In genomic region chr6:157841211-157841840, GRCh38 we compare ENCODE assay signal across 9 cellular contexts. TPM values are rescaled to one million over a fixed set of nuclear protein-coding genes. Genes with fewer than 3 reads are reported as not detected.
A peak's percentile ranks its signal among the peaks of the same experiment; 100 is the strongest.
DNase-seq lines count a peak whose midpoint lies in the region; ATAC-seq, FAIRE-seq and TF ChIP-seq lines count a peak whose summit lies in the region.
"Had no signal": no experiment of that assay in that cellular context is flagged by ENCODE, and none has a peak within 500 bp of the region (broad histone marks: within the 10 kb centered on the region; RNA-seq: fewer than 3 reads in every experiment).

No MANE protein-coding gene starts in this region.

- DNase-seq in GM19239 (ENCODE audit: insufficient read length, low spot score) (no peak), RWPE1 (ENCODE audit: low spot score) (peak; percentile 66), naive B cell (peak; percentile 33), EL (no peak), HAP-1 (ENCODE audit: low spot score in 2 of 2) (no peak), NCI-H2107 treated with DMSO at 0.1 percent for 48 hours (lab: John Stamatoyannopoulos, UW; ENCODE audit: unreplicated experiment) (no peak)
- no peak for DNase-seq in CD8-positive, alpha-beta memory T cell

- H3K4me1 Mint-ChIP-seq in naive B cell, result peaks cover 54 to 91% (median 63%) of the 10 kb centered on the region in 3 donors
- peaks cover 20 to 64% (median 37%) of the 10 kb centered on the region in 3 donors for H3K4me1 Mint-ChIP-seq in CD8-positive, alpha-beta memory T cell

- TF ChIP-seq CTCF in RWPE1 (conservative IDR thresholded peaks at IDR 0.05; ENCODE audit: low read depth), result no peak

- POLR2A ChIA-PET in RWPE1 (lab: Yijun Ruan, JAX; ENCODE audit: low non-redundant PET), result no interaction called here
- POLR2A ChIA-PET in CD8-positive, alpha-beta memory T cell (lab: Charles Lee), result no interaction called here

- peak overlapping the region in 3 of 6 donors; percentile 24 to 92 (median 63) for H3K27ac Mint-ChIP-seq in naive B cell
- peak overlapping the region in 2 of 8 donors; percentile 50 to 78 for H3K27ac Mint-ChIP-seq in CD8-positive, alpha-beta memory T cell

- in situ Hi-C loops in HAP-1 (cut with MboI; ENCODE audit: low sequenced_read_pairs), result no loop called here

- CTCF ChIA-PET in RWPE1 (lab: Yijun Ruan, JAX), result no interaction called here
- CTCF ChIA-PET in CD8-positive, alpha-beta memory T cell (lab: Charles Lee), result no interaction called here

- peak; percentile 80 for FAIRE-seq in GM19239 (lab: Jason Lieb, UNC)

- H3K9me3 Mint-ChIP-seq in naive B cell, result peaks cover 0 to 1% (median 0%) of the 10 kb centered on the region in 7 donors
- H3K9me3 Mint-ChIP-seq in CD8-positive, alpha-beta memory T cell, result no peaks in the 10 kb centered on the region

- peak overlapping the region in 7 of 8 donors; percentile 0 to 78 (median 51) for H3K4me3 Mint-ChIP-seq in naive B cell
- no peak overlapping the region for H3K4me3 Mint-ChIP-seq in CD8-positive, alpha-beta memory T cell

- no peak overlapping the region for H3K4me3 ChIP-seq in HAP-1
- H3K4me3 ChIP-seq in CD8-positive, alpha-beta memory T cell (ENCODE audit: low read length), result no peak overlapping the region
- H3K4me3 ChIP-seq: SJSA1 had no signal

- H3K27me3 ChIP-seq in HAP-1 (ENCODE audit: low read depth), result no peaks in the 10 kb centered on the region
- H3K27me3 ChIP-seq in CD8-positive, alpha-beta memory T cell (ENCODE audit: insufficient read depth, low read length, poor library complexity, severe bottlenecking), result no peaks in the 10 kb centered on the region
- H3K27me3 ChIP-seq: SJSA1 had no signal

- H3K36me3 Mint-ChIP-seq in naive B cell, result peaks cover 0 to 10% of the 10 kb centered on the region in 2 donors
- H3K36me3 Mint-ChIP-seq in CD8-positive, alpha-beta memory T cell, result no peaks in the 10 kb centered on the region

- peak overlapping the region; percentile 41; the same call in 1 of the 2 replicates for H3K27ac ChIP-seq in RWPE1
- no peak overlapping the region for H3K27ac ChIP-seq in CD8-positive, alpha-beta memory T cell (ENCODE audit: low read depth, low read length)
- H3K27ac ChIP-seq: SJSA1 had no signal

- H3K9me3 ChIP-seq in HAP-1, result no peaks in the 10 kb centered on the region
- no peaks in the 10 kb centered on the region for H3K9me3 ChIP-seq in CD8-positive, alpha-beta memory T cell (ENCODE audit: low read length)
- H3K9me3 ChIP-seq: SJSA1 had no signal

- peaks cover 4% of the 10 kb centered on the region for H3K4me1 ChIP-seq in HAP-1
- H3K4me1 ChIP-seq in CD8-positive, alpha-beta memory T cell (ENCODE audit: insufficient read depth, low read length), result peaks cover 18% of the 10 kb centered on the region
- H3K4me1 ChIP-seq: SJSA1 had no signal

- ATAC-seq in HG02852 (IDR thresholded peaks at IDR 0.05; ENCODE audit: unreplicated experiment) (peak; percentile 86), naive B cell (ENCODE audit: low read depth in 2 of 2) (peak; percentile 73 to 81)

- no peaks in the 10 kb centered on the region for H3K36me3 ChIP-seq in HAP-1 (replicated peaks)
- H3K36me3 ChIP-seq in CD8-positive, alpha-beta memory T cell (ENCODE audit: insufficient read depth, low read length), result no peaks in the 10 kb centered on the region
- H3K36me3 ChIP-seq: SJSA1 had no signal

- H3K27me3 Mint-ChIP-seq in naive B cell, result no peaks in the 10 kb centered on the region
- H3K27me3 Mint-ChIP-seq in CD8-positive, alpha-beta memory T cell, result peaks cover 0 to 3% of the 10 kb centered on the region in 2 donors

RNA-seq across cellular contexts. Expression of gene SNX9, which starts 18.3 kb away (rescaled TPM):
- 10 to 100 TPM; 19.7 to 28.3 (median 25.7) TPM for polyA plus RNA-seq in naive B cell (ENCODE audit: low read depth in 6 of 6)
- total RNA-seq in CD8-positive, alpha-beta memory T cell, result 10 to 100 TPM; 60.3 to 60.5 TPM
- polyA plus RNA-seq in CD8-positive, alpha-beta memory T cell, result 11.9 TPM

Comparison
In these comparisons a context has a peak if more than half of its experiments do, and no peak if none do; other contexts are left out.
1. DNase-seq: peak in RWPE1 (single experiment) and naive B cell (single experiment); none in GM19239 (single experiment), EL (single experiment), HAP-1 (0 of 2), NCI-H2107 treated with DMSO at 0.1 percent for 48 hours (single experiment) and CD8-positive, alpha-beta memory T cell (0 of 5).
2. H3K4me3 Mint-ChIP-seq: peak in naive B cell (7 of 8); none in CD8-positive, alpha-beta memory T cell (0 of 7).